27 cellular contexts compared by ENCODE assay signal in the genomic region with DNA sequence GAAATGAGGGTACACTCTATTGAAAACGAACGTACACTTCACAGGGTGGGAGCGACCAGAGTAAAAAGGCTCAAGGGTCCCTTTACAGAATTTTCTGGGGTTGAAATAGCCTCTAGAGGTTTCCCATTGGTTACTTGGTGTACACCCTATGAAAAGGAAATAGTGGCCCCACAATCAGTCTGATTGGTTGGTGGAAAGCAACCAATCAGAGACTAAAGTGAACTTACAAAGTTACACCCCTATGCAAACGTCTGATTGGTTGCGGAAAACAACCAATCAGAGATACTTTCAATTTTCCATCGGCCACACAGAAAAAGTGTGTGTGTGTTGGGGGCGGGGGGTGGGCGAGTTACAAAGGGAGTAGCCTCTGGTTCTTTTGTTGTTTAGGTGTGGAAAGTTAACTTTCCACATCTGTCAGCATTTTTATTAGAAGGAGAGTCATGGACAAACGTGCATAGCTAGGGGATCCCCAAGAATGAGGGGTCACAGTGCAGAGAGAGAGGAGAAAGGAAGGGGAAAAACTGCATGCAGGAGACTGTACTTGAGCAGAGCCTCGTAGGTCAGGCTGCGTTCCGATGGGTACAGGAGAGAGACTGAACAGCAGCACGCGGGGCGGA.
"Had no signal": no experiment of that assay in that cellular context is flagged by ENCODE, and none has a peak within 500 bp of the region (broad histone marks: within the 10 kb centered on the region; RNA-seq: fewer than 3 reads in every experiment).

No MANE protein-coding gene starts in this region.

- H3K27me3 ChIP-seq: brain microvascular endothelial cell, pancreas, sigmoid colon, upper lobe of left lung had no signal

- H3K36me3 Mint-ChIP-seq: stimulated activated effector memory CD8-positive, alpha-beta T cell treated with anti-CD3 and anti-CD28 coated beads, Interleukin-12 subunit alpha, Interleukin-12 subunit beta, amount 100 ng/mL, for 72 hours had no signal

- DNase-seq: activated CD4-positive, alpha-beta T cell treated with anti-CD3 and anti-CD28 coated beads for 1 hour; activated CD4-positive, alpha-beta T cell treated with anti-CD3 and anti-CD28 coated beads, Interleukin-2, amount 10 ng/mL, durations not matched to agents 7 days and 5 days; activated CD8-positive, alpha-beta T cell treated with anti-CD3 and anti-CD28 coated beads for 36 hours; activated gamma-delta T cell treated with Interleukin-2 at 50 U/mL for 16 hours; activated naive CD4-positive, alpha-beta T cell treated with anti-CD3 and anti-CD28 coated beads, Interleukin-2, amount 50 U/mL, for 16 hours; activated T-cell treated with anti-CD3 and anti-CD28 coated beads, Interleukin-2, amount 50 U/mL, for 4 hours; amniotic stem cell; brain microvascular endothelial cell; cortex of kidney; effector memory CD8-positive, alpha-beta T cell; erythroblast; hippocampal formation; naive B cell; nephron progenitor cell; pancreas; retina; sigmoid colon; small intestine; stimulated activated CD4-positive, alpha-beta T cell treated with anti-CD3 and anti-CD28 coated beads, Interleukin-4, amount 100 ng/mL, for 24 hours; upper lobe of left lung had no signal

- H3K27ac Mint-ChIP-seq: activated CD4-positive, alpha-beta T cell treated with anti-CD3 and anti-CD28 coated beads, Interleukin-2, amount 10 ng/mL, durations not matched to agents 7 days and 5 days; activated CD8-positive, alpha-beta T cell treated with anti-CD3 and anti-CD28 coated beads for 36 hours; activated T-helper 17 cell treated with anti-CD3 and anti-CD28 coated beads, Interleukin-2, amount 50 U/mL, for 72 hours; effector memory CD8-positive, alpha-beta T cell; mesothelial cell of epicardium; nephron progenitor cell; stimulated activated effector memory CD8-positive, alpha-beta T cell treated with anti-CD3 and anti-CD28 coated beads, Interleukin-12 subunit alpha, Interleukin-12 subunit beta, amount 100 ng/mL, for 72 hours; stimulated activated naive CD8-positive, alpha-beta T cell treated with anti-CD3 and anti-CD28 coated beads, Interleukin-15, Interleukin-2, amounts not matched to agents 100 ng/mL and 50 ng/mL, for 24 hours; WTC11 had no signal

- H3K36me3 ChIP-seq: brain microvascular endothelial cell, gastroesophageal sphincter, pancreas, prostate gland, sigmoid colon, upper lobe of left lung had no signal

- H3K4me3 ChIP-seq: gastroesophageal sphincter, pancreas, prostate gland, sigmoid colon, upper lobe of left lung had no signal

- H3K4me1 ChIP-seq: gastroesophageal sphincter, pancreas, prostate gland, sigmoid colon, upper lobe of left lung had no signal

- H3K27ac ChIP-seq: brain microvascular endothelial cell, gastroesophageal sphincter, pancreas, prostate gland, sigmoid colon, upper lobe of left lung had no signal

- H3K4me1 Mint-ChIP-seq: activated T-helper 17 cell treated with anti-CD3 and anti-CD28 coated beads, Interleukin-2, amount 50 U/mL, for 72 hours; mesothelial cell of epicardium; nephron progenitor cell; WTC11 had no signal

- H3K9me3 ChIP-seq: pancreas, prostate gland had no signal

- H3K4me3 Mint-ChIP-seq: activated CD4-positive, alpha-beta T cell treated with anti-CD3 and anti-CD28 coated beads, Interleukin-2, amount 10 ng/mL, durations not matched to agents 7 days and 5 days; activated CD8-positive, alpha-beta T cell treated with anti-CD3 and anti-CD28 coated beads for 36 hours; activated T-cell treated with anti-CD3 and anti-CD28 coated beads, Interleukin-2, amount 50 U/mL, for 4 hours; activated T-helper 17 cell treated with anti-CD3 and anti-CD28 coated beads, Interleukin-2, amount 50 U/mL, for 72 hours; effector memory CD8-positive, alpha-beta T cell; mesothelial cell of epicardium; naive B cell; nephron progenitor cell; stimulated activated effector memory CD8-positive, alpha-beta T cell treated with anti-CD3 and anti-CD28 coated beads, Interleukin-12 subunit alpha, Interleukin-12 subunit beta, amount 100 ng/mL, for 72 hours; stimulated activated naive CD8-positive, alpha-beta T cell treated with anti-CD3 and anti-CD28 coated beads, Interleukin-15, Interleukin-2, amounts not matched to agents 100 ng/mL and 50 ng/mL, for 24 hours; WTC11 had no signal

- ATAC-seq: activated CD8-positive, alpha-beta T cell treated with anti-CD3 and anti-CD28 coated beads for 36 hours; activated T-cell treated with anti-CD3 and anti-CD28 coated beads, Interleukin-2, amount 50 U/mL, for 4 hours; activated T-helper 17 cell treated with anti-CD3 and anti-CD28 coated beads, Interleukin-2, amount 50 U/mL, for 72 hours; effector memory CD8-positive, alpha-beta T cell; gastroesophageal sphincter; pancreas; stimulated activated effector memory CD8-positive, alpha-beta T cell treated with anti-CD3 and anti-CD28 coated beads, Interleukin-12 subunit alpha, Interleukin-12 subunit beta, amount 100 ng/mL, for 72 hours; WTC11 had no signal
